In the genomic region with DNA sequence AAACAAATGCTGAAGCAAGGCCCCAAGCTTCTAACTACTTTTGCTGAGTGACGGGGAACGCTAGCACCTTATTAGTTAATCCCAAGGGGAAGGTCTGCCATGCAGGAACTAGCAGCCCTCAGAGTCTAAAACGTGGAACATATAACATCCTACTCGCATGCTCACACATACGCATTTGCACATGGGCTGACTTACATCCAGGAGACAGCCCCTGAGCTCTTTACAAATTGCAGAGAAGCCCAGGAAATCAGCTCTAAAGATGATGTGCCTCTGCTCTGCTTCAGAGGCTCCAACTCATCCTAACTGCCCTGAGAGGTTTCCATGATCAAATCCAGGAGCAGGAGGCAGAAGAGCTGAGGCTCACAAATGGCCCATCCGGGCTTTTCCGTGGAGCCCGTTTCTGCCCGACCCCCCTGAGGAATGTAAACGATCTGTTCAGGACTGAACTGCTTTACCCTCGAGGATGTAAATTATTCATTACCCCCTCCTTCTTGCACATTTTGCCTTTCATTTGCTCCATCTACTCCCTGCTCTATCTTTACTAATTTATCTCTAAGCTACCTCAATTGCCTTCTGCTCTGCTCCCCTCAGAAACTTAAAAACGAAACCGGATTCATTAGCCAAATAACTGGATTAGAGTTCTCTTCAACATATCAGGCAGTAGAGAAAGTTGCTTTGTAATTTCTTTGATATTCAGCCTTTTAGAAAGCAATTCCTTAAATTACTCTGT, we compare ENCODE assay signal across 8 cellular contexts.
A peak's percentile ranks its signal among the peaks of the same experiment; 100 is the strongest.
DNase-seq lines count a peak whose midpoint lies in the region; ATAC-seq and TF ChIP-seq lines count a peak whose summit lies in the region.

No MANE protein-coding gene starts in this region.

- CTCF ChIA-PET in RWPE1 (lab: Yijun Ruan, JAX): interaction anchor here (0.7 to 1.6 kb wide), 9 partner anchors 13 to 194 kb away, joined by 3 to 6 read pairs (median 3); no protein-coding TSS in a partner anchor

- peak overlapping the region; percentile 49 for H3K4me2 ChIP-seq in fibroblast of lung (ENCODE audit: extremely low read depth, insufficient read depth, low read length)

- peak overlapping the region; percentile 56 for H2AFZ ChIP-seq in fibroblast of lung (ENCODE audit: low read length)

- DNase-seq in NCI-H82 (lab: John Stamatoyannopoulos, UW) (peak; percentile 44), NCI-H82 treated with DMSO at 0.1 percent for 48 hours (lab: John Stamatoyannopoulos, UW; ENCODE audit: unreplicated experiment) (no peak), RWPE1 (ENCODE audit: low spot score) (no peak), fibroblast of lung (ENCODE audit: low read depth in 2 of 2) (peak in 1 of 2 donors; percentile 25), pons (ENCODE audit: low spot score) (peak; percentile 38), G401 (ENCODE audit: low spot score) (no peak), retina (no peak)

- ATAC-seq in GM21825 (IDR thresholded peaks at IDR 0.05; ENCODE audit: unreplicated experiment): no peak

- POLR2A ChIA-PET in RWPE1 (lab: Yijun Ruan, JAX; ENCODE audit: low non-redundant PET): no interaction called here

- no peaks in the 10 kb centered on the region for H3K79me2 ChIP-seq in fibroblast of lung (ENCODE audit: control insufficient read depth, insufficient read depth, low read length)

- in situ Hi-C loops in G401 (cut with HindIII; ENCODE audit: low sequenced_read_pairs): no loop called here

- H3K9me3 ChIP-seq in fibroblast of lung (ENCODE audit: control insufficient read depth, insufficient read depth, low read depth, low read length): no peaks in the 10 kb centered on the region

- H3K4me1 ChIP-seq in fibroblast of lung (ENCODE audit: control insufficient read depth, extremely low read depth, insufficient read depth, low read length): peaks cover 2% of the 10 kb centered on the region

- no peak for TF ChIP-seq CTCF in RWPE1 (conservative IDR thresholded peaks at IDR 0.05; ENCODE audit: low read depth)
- TF ChIP-seq CTCF in fibroblast of lung (conservative IDR thresholded peaks at IDR 0.05 in 1 of 2, IDR thresholded peaks at IDR 0.05 in 1 of 2; ENCODE audit: low read depth in 1 of 2, low read length in 2 of 2): no peak

- H3K27ac ChIP-seq in RWPE1 (peak overlapping the region; percentile 62), fibroblast of lung (ENCODE audit: insufficient read depth, low read length) (peak overlapping the region; percentile 13)

- H4K20me1 ChIP-seq in fibroblast of lung (ENCODE audit: control insufficient read depth, extremely low read depth, insufficient read depth, low read length): no peaks in the 10 kb centered on the region

- no peaks in the 10 kb centered on the region for H3K36me3 ChIP-seq in fibroblast of lung (ENCODE audit: control insufficient read depth, insufficient read depth, low read length)

- H3K9ac ChIP-seq in fibroblast of lung (ENCODE audit: insufficient read depth, low read length): peak overlapping the region; percentile 21

- peak overlapping the region; percentile 47 to 81 (median 62) for H3K4me3 ChIP-seq in fibroblast of lung (replicated peaks in 1 of 4; ENCODE audit: control extremely low read depth in 1 of 4, insufficient read depth in 1 of 4, low read depth in 3 of 4, low read length in 4 of 4)

- no peaks in the 10 kb centered on the region for H3K27me3 ChIP-seq in fibroblast of lung (ENCODE audit: control insufficient read depth, insufficient read depth, low read length)

Comparison
In these comparisons a context has a peak if more than half of its experiments do, and no peak if none do; other contexts are left out.
1. DNase-seq: peak in NCI-H82 (single experiment) and pons (single experiment); none in NCI-H82 treated with DMSO at 0.1 percent for 48 hours (single experiment), RWPE1 (single experiment), G401 (single experiment) and retina (single experiment).